Comparison of ENCODE assay signal across 22 cellular contexts in genomic region chr3:126460386-126460785, GRCh38. TPM values are rescaled to one million over a fixed set of nuclear protein-coding genes. Genes with fewer than 3 reads are reported as not detected.
DNase-seq lines count a peak whose midpoint lies in the region; ATAC-seq and TF ChIP-seq lines count a peak whose summit lies in the region.
"Had no signal": no experiment of that assay in that cellular context is flagged by ENCODE, and none has a peak within 500 bp of the region (broad histone marks: within the 10 kb centered on the region; RNA-seq: fewer than 3 reads in every experiment).

No MANE protein-coding gene starts in this region.

- H3K27ac ChIP-seq in right atrium auricular region (no peak overlapping the region), coronary artery (no peak overlapping the region), osteoblast (ENCODE audit: low read depth, low read length) (no peak overlapping the region)
- H3K27ac ChIP-seq: KMS-11 had no signal

- ATAC-seq in Right ventricle myocardium inferior, result no peak
- no peak for ATAC-seq in stimulated activated naive B cell treated with anti-CD40 and anti-IgM and Interleukin-4, amounts not matched to agents 10 μg/mL and 1 μg/mL and 100 μg/mL, for 72 hours (replicated peaks)
- ATAC-seq in HG03025 (IDR thresholded peaks at IDR 0.05; ENCODE audit: low FRiP score, unreplicated experiment), result no peak

- TF ChIP-seq CTCF in right atrium auricular region (IDR thresholded peaks at IDR 0.05), result no peak
- TF ChIP-seq CTCF in coronary artery (IDR thresholded peaks at IDR 0.05), result no peak
- TF ChIP-seq CTCF in osteoblast (IDR thresholded peaks at IDR 0.05; ENCODE audit: extremely low read depth, low read depth, low read length), result no peak

- H3K9me3 ChIP-seq in right atrium auricular region, result no peaks in the 10 kb centered on the region
- no peaks in the 10 kb centered on the region for H3K9me3 ChIP-seq in osteoblast (ENCODE audit: low read depth, low read length)

- H3K27me3 ChIP-seq in right atrium auricular region (no peaks in the 10 kb centered on the region), osteoblast (ENCODE audit: insufficient read depth, low read length) (no peaks in the 10 kb centered on the region)

- intact Hi-C loops in Right ventricle myocardium inferior (cut with DNase I), result no loop called here

- H3K36me3 ChIP-seq in right atrium auricular region (peaks cover 88% of the 10 kb centered on the region), osteoblast (ENCODE audit: insufficient read depth, low read length) (peaks cover 73% of the 10 kb centered on the region)

- DNase-seq in Right ventricle myocardium inferior (ENCODE audit: missing footprints), result peak; percentile 34
- DNase-seq in right atrium auricular region (ENCODE audit: low spot score), result no peak
- peak; percentile 29 for DNase-seq in coronary artery (ENCODE audit: low spot score)
- DNase-seq in osteoblast (ENCODE audit: insufficient read length, low spot score, missing footprints), result peak; percentile 52
- DNase-seq in stimulated activated naive B cell treated with anti-CD40 and anti-IgM and Interleukin-4, amounts not matched to agents 10 μg/mL and 1 μg/mL and 100 μg/mL, for 72 hours, result no peak
- no peak for DNase-seq in HEK293T (ENCODE audit: extremely low spot score)
- no peak for DNase-seq in globus pallidus (ENCODE audit: low spot score)
- DNase-seq: C1 segment of cervical spinal cord, DND-41, HFFc6, NCI-H1417, NCI-H187, NCI-H226, NCI-H524, NCI-H82, OCI-M1, SHP77 treated with DMSO at 0.1 percent for 48 hours had no signal

- H3K4me2 ChIP-seq in osteoblast (ENCODE audit: insufficient read depth, low read length), result no peak overlapping the region
- H3K4me2 ChIP-seq: KMS-11 had no signal

- H4K20me1 ChIP-seq in osteoblast (ENCODE audit: insufficient read depth, low read length), result peaks cover 37% of the 10 kb centered on the region

- peaks cover 48% of the 10 kb centered on the region for H3K79me2 ChIP-seq in osteoblast (ENCODE audit: insufficient read depth, low read length)

- no peaks in the 10 kb centered on the region for H3K9me3 Mint-ChIP-seq in stimulated activated naive B cell treated with anti-CD40 and anti-IgM and Interleukin-4, amounts not matched to agents 10 μg/mL and 1 μg/mL and 100 μg/mL, for 72 hours
- H3K9me3 Mint-ChIP-seq: HFFc6 had no signal

- H3K36me3 Mint-ChIP-seq in stimulated activated naive B cell treated with anti-CD40 and anti-IgM and Interleukin-4, amounts not matched to agents 10 μg/mL and 1 μg/mL and 100 μg/mL, for 72 hours, result peaks cover 41 to 51% of the 10 kb centered on the region in 2 donors

- no peaks in the 10 kb centered on the region for H3K27me3 Mint-ChIP-seq in stimulated activated naive B cell treated with anti-CD40 and anti-IgM and Interleukin-4, amounts not matched to agents 10 μg/mL and 1 μg/mL and 100 μg/mL, for 72 hours

- POLR2A ChIA-PET in HEK293T (lab: Yijun Ruan, JAX), result no interaction called here

- CTCF ChIA-PET in HEK293T (lab: Yijun Ruan, JAX), result no interaction called here

- H3K4me3 Mint-ChIP-seq in stimulated activated naive B cell treated with anti-CD40 and anti-IgM and Interleukin-4, amounts not matched to agents 10 μg/mL and 1 μg/mL and 100 μg/mL, for 72 hours, result no peak overlapping the region
- H3K4me3 Mint-ChIP-seq: HFFc6 had no signal

- H3K4me1 Mint-ChIP-seq in stimulated activated naive B cell treated with anti-CD40 and anti-IgM and Interleukin-4, amounts not matched to agents 10 μg/mL and 1 μg/mL and 100 μg/mL, for 72 hours, result peaks cover 11 to 23% of the 10 kb centered on the region in 2 donors

- H3K4me1 ChIP-seq in right atrium auricular region (peaks cover 0 to 25% of the 10 kb centered on the region in 2 donors), osteoblast (ENCODE audit: insufficient read depth, low read length) (no peaks in the 10 kb centered on the region)

- H3K27ac Mint-ChIP-seq in stimulated activated naive B cell treated with anti-CD40 and anti-IgM and Interleukin-4, amounts not matched to agents 10 μg/mL and 1 μg/mL and 100 μg/mL, for 72 hours, result peak overlapping the region; percentile 43
- H3K27ac Mint-ChIP-seq: HFFc6 had no signal

- no peak overlapping the region for H2AFZ ChIP-seq in osteoblast (ENCODE audit: low read length)

- H3K4me3 ChIP-seq in right atrium auricular region, result no peak overlapping the region
- H3K4me3 ChIP-seq in coronary artery, result no peak overlapping the region
- no peak overlapping the region for H3K4me3 ChIP-seq in osteoblast (ENCODE audit: insufficient read depth, low read length)

TF ChIP-seq in HEK293T, 16 proteins besides CTCF, POLR2A, EP300 and RAD21:
- no peak for TF ChIP-seq NFRKB (IDR thresholded peaks at IDR 0.05)
- no peak for TF ChIP-seq HDGF (IDR thresholded peaks at IDR 0.05; ENCODE audit: borderline replicate concordance)
- TF ChIP-seq LEF1 (IDR thresholded peaks at IDR 0.05; ENCODE audit: borderline replicate concordance), result no peak
- no peak for TF ChIP-seq ELF4 (IDR thresholded peaks at IDR 0.05)
- no peak for TF ChIP-seq TARDBP (IDR thresholded peaks at IDR 0.05)
- no peak for TF ChIP-seq SP1 (IDR thresholded peaks at IDR 0.05)
- no peak for TF ChIP-seq FOXK2 (IDR thresholded peaks at IDR 0.05)
- no peak for TF ChIP-seq SUZ12 (IDR thresholded peaks at IDR 0.05)
- no peak for TF ChIP-seq CTBP1 (IDR thresholded peaks at IDR 0.05; ENCODE audit: borderline replicate concordance)
- no peak for TF ChIP-seq BHLHE40 (IDR thresholded peaks at IDR 0.05; ENCODE audit: borderline replicate concordance)
- TF ChIP-seq ZNF384 (IDR thresholded peaks at IDR 0.05), result no peak
- TF ChIP-seq ARNT (IDR thresholded peaks at IDR 0.05), result no peak
- no peak for TF ChIP-seq FOXA1 (IDR thresholded peaks at IDR 0.05)
- TF ChIP-seq, protein P1, sequence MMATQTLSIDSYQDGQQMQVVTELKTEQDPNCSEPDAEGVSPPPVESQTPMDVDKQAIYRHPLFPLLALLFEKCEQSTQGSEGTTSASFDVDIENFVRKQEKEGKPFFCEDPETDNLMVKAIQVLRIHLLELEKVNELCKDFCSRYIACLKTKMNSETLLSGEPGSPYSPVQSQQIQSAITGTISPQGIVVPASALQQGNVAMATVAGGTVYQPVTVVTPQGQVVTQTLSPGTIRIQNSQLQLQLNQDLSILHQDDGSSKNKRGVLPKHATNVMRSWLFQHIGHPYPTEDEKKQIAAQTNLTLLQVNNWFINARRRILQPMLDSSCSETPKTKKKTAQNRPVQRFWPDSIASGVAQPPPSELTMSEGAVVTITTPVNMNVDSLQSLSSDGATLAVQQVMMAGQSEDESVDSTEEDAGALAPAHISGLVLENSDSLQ (IDR thresholded peaks at IDR 0.05), result no peak
TF ChIP-seq in HEK293T: peak in this region for 0.

RNA-seq across cellular contexts. Expression of gene ZXDC, which starts 15.3 kb away (rescaled TPM):
- 15.9 TPM for total RNA-seq in Right ventricle myocardium inferior
- 10 to 100 TPM; 18.9 to 25.5 TPM for total RNA-seq in right atrium auricular region
- 26.8 and 27.1 TPM in 2 replicates for total RNA-seq in osteoblast

RNA-seq across cellular contexts. Expression of gene UROC1, which starts 57.2 kb away (rescaled TPM):
- not detected for total RNA-seq in Right ventricle myocardium inferior
- not detected for total RNA-seq in right atrium auricular region
- not detected in 2 replicates for total RNA-seq in osteoblast
- total RNA-seq: A673, G401, HFFc6, HT-29 had no signal

Comparison
In these comparisons a context has a peak if more than half of its experiments do, and no peak if none do; other contexts are left out.
1. DNase-seq: peak in Right ventricle myocardium inferior (single experiment), coronary artery (single experiment) and osteoblast (single experiment); none in right atrium auricular region (single experiment), stimulated activated naive B cell treated with anti-CD40 and anti-IgM and Interleukin-4, amounts not matched to agents 10 μg/mL and 1 μg/mL and 100 μg/mL, for 72 hours (single experiment), HEK293T (single experiment) and globus pallidus (single experiment).